In genomic region chr5:141417494-141418172, GRCh38 we compare ENCODE assay signal across 1 cellular context.
TF ChIP-seq lines count a peak whose summit lies in the region.

PCDHGB7 (plus strand) TSS chr5:141417677; CDS start chr5:141417860, 183 bp downstream.

TF ChIP-seq in GM12878, 131 proteins besides CTCF, POLR2A, EP300 and RAD21:
- TF ChIP-seq RUNX3 (IDR thresholded peaks at IDR 0.05; ENCODE audit: low read length) (peak; percentile 25; the same call in 1 of the 2 replicates), CREB1 (IDR thresholded peaks at IDR 0.05; ENCODE audit: low read depth) (0 out of 2 replicates have a peak, but pooled peaks have one; percentile 32), IKZF2 (IDR thresholded peaks at IDR 0.05) (peak in 1 of 2 experiments; percentile 42; a peak in 1 of 4 replicates), SMC3 (IDR thresholded peaks at IDR 0.05; ENCODE audit: borderline replicate concordance, low read length) (peak; percentile 64), EED (IDR thresholded peaks at IDR 0.05; ENCODE audit: low read depth) (0 out of 2 replicates have a peak, but pooled peaks have one; percentile 26), SMARCA5 (IDR thresholded peaks at IDR 0.05) (peak; percentile 43; the same call in 1 of the 2 replicates), YY1 (IDR thresholded peaks at IDR 0.05; ENCODE audit: low read depth, low read length) (0 out of 2 replicates have a peak, but pooled peaks have one; percentile 42), NRF1 (conservative IDR thresholded peaks at IDR 0.05; ENCODE audit: low read depth, low read length) (0 out of 2 replicates have a peak, but pooled peaks have one; percentile 19), ZNF384 (IDR thresholded peaks at IDR 0.05; ENCODE audit: borderline replicate concordance, low read depth, low read length) (0 out of 2 replicates have a peak, but pooled peaks have one; percentile 55)
